ENCODE assay signal across 14 cellular contexts in the genomic region with DNA sequence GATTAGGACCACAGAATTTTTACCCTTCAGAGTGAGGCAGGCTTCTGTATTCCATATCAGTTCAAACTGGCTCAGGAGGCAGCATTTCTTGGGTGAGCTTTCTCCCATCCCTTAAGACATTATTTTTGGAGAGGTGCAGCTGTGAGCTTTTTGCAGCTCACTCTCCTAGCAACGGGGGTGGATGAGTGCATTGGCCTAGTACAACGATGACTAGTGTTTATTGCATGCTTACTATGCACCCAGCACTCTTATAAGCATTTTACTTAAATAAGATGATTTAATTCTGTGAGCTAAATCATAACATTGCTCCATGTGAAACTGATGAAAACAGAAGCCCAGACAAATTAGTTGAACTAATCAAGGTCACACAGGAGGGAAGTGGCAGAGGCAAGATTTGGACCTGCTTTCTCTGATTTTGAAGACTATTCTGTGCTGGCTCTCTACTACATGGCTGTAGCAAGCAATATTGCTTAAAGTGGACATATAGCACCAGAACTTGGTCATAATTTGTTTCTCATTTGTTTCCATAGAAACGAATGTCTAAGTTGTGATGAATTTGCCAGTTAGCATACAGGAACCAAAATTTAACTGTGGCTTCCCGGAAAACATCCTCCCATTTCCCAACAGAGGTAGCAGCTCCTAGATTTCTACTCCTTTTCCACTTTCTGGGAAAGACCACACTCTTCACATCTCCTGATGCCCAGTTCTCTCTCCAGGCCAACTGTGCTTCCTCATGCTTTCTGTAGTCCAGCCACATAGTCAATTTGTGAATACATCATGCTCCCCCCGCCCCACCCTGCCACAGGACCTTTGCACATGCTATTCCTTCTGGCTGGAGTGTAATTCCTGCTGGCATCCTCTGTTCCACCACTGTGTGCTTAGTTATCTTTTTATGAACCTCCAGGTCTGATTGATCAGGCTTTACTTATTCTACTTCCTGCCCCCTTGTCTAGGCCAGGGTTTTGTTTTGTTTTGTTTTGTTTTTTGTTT.
A peak's percentile ranks its signal among the peaks of the same experiment; 100 is the strongest.
DNase-seq lines count a peak whose midpoint lies in the region; ATAC-seq and TF ChIP-seq lines count a peak whose summit lies in the region.
"Had no signal": no experiment of that assay in that cellular context is flagged by ENCODE, and none has a peak within 500 bp of the region (broad histone marks: within the 10 kb centered on the region; RNA-seq: fewer than 3 reads in every experiment).

No MANE protein-coding gene starts in this region.

- ATAC-seq in HG02759 (IDR thresholded peaks at IDR 0.05; ENCODE audit: unreplicated experiment), result no peak
- ATAC-seq: activated CD4-positive, alpha-beta T cell treated with anti-CD3 and anti-CD28 coated beads for 36 hours had no signal

- H3K4me3 ChIP-seq in foreskin fibroblast (ENCODE audit: low read depth in 1 of 2, low read length in 2 of 2), result no peak overlapping the region
- H3K4me3 ChIP-seq: thoracic aorta had no signal

- no peak for TF ChIP-seq CTCF in foreskin fibroblast (IDR thresholded peaks at IDR 0.05; ENCODE audit: low read depth, low read length)

- DNase-seq in DMS 273 (lab: John Stamatoyannopoulos, UW; ENCODE audit: unreplicated experiment), result peak; percentile 2
- no peak for DNase-seq in DMS 273 treated with DMSO at 0.1 percent for 48 hours (lab: John Stamatoyannopoulos, UW)
- peak; percentile 12 for DNase-seq in astrocyte of the hippocampus (ENCODE audit: low read depth, low spot score)
- peak; percentile 72 to 87 for DNase-seq in foreskin fibroblast
- DNase-seq in superior temporal gyrus (ENCODE audit: extremely low spot score), result peak; percentile 69
- no peak for DNase-seq in activated effector memory CD4-positive, alpha-beta T cell treated with Interleukin-2 at 50 U/mL for 16 hours
- no peak for DNase-seq in stimulated activated CD4-positive, alpha-beta T cell treated with anti-CD3 and anti-CD28 coated beads, Interleukin-2, amount 100 ng/mL, for 48 hours
- DNase-seq: activated CD4-positive, alpha-beta T cell treated with anti-CD3 and anti-CD28 coated beads for 36 hours; activated CD8-positive, alpha-beta memory T cell treated with anti-CD3 and anti-CD28 coated beads, Interleukin-2, amount 50 U/mL, for 48 hours; naive B cell; SHP77 treated with DMSO at 0.1 percent for 48 hours; T-helper 9 cell had no signal

Comparison
In these comparisons a context has a peak if more than half of its experiments do, and no peak if none do; other contexts are left out.
1. DNase-seq: peak in DMS 273 (single experiment), astrocyte of the hippocampus (single experiment), foreskin fibroblast (2 of 2) and superior temporal gyrus (single experiment); none in DMS 273 treated with DMSO at 0.1 percent for 48 hours (single experiment), activated effector memory CD4-positive, alpha-beta T cell treated with Interleukin-2 at 50 U/mL for 16 hours (single experiment) and stimulated activated CD4-positive, alpha-beta T cell treated with anti-CD3 and anti-CD28 coated beads, Interleukin-2, amount 100 ng/mL, for 48 hours (0 of 2).